ENCODE assay signal across 10 cellular contexts in the genomic region with DNA sequence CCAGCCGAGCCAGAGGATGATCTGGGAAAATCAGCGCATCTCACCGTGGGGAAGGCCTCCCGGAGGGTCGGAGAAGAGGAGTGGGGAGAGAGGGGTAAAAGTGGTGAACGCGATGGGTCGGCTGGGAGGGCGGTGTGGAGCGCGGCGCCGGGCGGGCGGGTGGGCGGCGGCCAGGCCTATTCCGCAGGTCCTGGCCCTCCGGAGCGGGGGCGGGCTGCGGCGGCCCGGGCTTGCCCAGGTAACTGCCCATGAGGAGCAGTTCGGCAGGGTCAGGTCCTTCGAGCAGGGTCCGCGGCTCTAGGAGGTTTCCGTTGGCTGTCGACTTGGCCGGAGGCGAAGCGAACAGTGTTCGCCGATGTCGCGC. TPM values are rescaled to one million over a fixed set of nuclear protein-coding genes. Genes with fewer than 3 reads are reported as not detected.
DNase-seq lines count a peak whose midpoint lies in the region; ATAC-seq and TF ChIP-seq lines count a peak whose summit lies in the region.
"Not testable (repeated sequence)": the region's sequence is repeated elsewhere in the genome, so short reads cannot be mapped to it uniquely, and the experiment has no call there.
"Had no signal": no experiment of that assay in that cellular context is flagged by ENCODE, and none has a peak within 500 bp of the region (broad histone marks: within the 10 kb centered on the region; RNA-seq: fewer than 3 reads in every experiment).

No MANE protein-coding gene starts in this region.

- H3K4me1 Mint-ChIP-seq in activated naive CD4-positive, alpha-beta T cell treated with anti-CD3 and anti-CD28 coated beads, Interleukin-2, amount 50 U/mL, for 24 hours: peaks cover 31% of the 10 kb centered on the region

- in situ Hi-C loops in gastrocnemius medialis (cut with MboI; ENCODE audit: low sequenced_read_pairs in 4 of 4): not testable (repeated sequence)

- H3K4me2 ChIP-seq in OCI-LY7 (ENCODE audit: low read length): peak overlapping the region; percentile 64; the same call in 1 of the 2 replicates

- CTCF ChIA-PET in AG04450 (lab: Charles Lee); OCI-LY7 (lab: Charles Lee; ENCODE audit: unreplicated experiment): not testable (repeated sequence)

- H3K4me3 ChIP-seq in AG04450 (ENCODE audit: low read depth, low read length) (peak overlapping the region; percentile 56), OCI-LY7 (ENCODE audit: low read depth, low read length, poor library complexity, severe bottlenecking) (peak overlapping the region; percentile 70), esophagus (ENCODE audit: low read depth in 1 of 2, low read length in 2 of 2) (peak overlapping the region; percentile 28 to 29), liver (ENCODE audit: low read depth in 1 of 3, low read length in 3 of 3) (peak overlapping the region in 2 of 3 donors; percentile 17 to 36), gastrocnemius medialis (peak overlapping the region; percentile 49 to 82 (median 76))

- peaks cover 11% of the 10 kb centered on the region for H3K36me3 Mint-ChIP-seq in activated naive CD4-positive, alpha-beta T cell treated with anti-CD3 and anti-CD28 coated beads, Interleukin-2, amount 50 U/mL, for 24 hours

- not testable (repeated sequence) for H3K79me2 ChIP-seq in OCI-LY7 (ENCODE audit: insufficient read depth, low read depth, low read length)

- H3K27ac Mint-ChIP-seq in activated naive CD4-positive, alpha-beta T cell treated with anti-CD3 and anti-CD28 coated beads, Interleukin-2, amount 50 U/mL, for 24 hours: peak overlapping the region; percentile 91

- not testable (repeated sequence) for TF ChIP-seq POLR2A in gastrocnemius medialis (IDR thresholded peaks at IDR 0.05)

- H3K27me3 Mint-ChIP-seq in activated naive CD4-positive, alpha-beta T cell treated with anti-CD3 and anti-CD28 coated beads, Interleukin-2, amount 50 U/mL, for 24 hours: not testable (repeated sequence)

- ATAC-seq in GM19397 (IDR thresholded peaks at IDR 0.05; ENCODE audit: unreplicated experiment) (peak; percentile 39), HG02973 (IDR thresholded peaks at IDR 0.05; ENCODE audit: unreplicated experiment) (peak; percentile 35), gastrocnemius medialis (peak; percentile 48 to 52)

- POLR2A ChIA-PET in AG04450 (lab: Yijun Ruan, JAX); OCI-LY7 (lab: Charles Lee): not testable (repeated sequence)

- TF ChIP-seq CTCF in AG04450 (IDR thresholded peaks at IDR 0.05; ENCODE audit: low read depth, low read length); OCI-LY7 (conservative IDR thresholded peaks at IDR 0.05; ENCODE audit: low read length); liver (IDR thresholded peaks at IDR 0.05; ENCODE audit: low read depth, low read length, missing input control); gastrocnemius medialis (IDR thresholded peaks at IDR 0.05 in 4 of 5, conservative IDR thresholded peaks at IDR 0.05 in 1 of 5): not testable (repeated sequence)

- WGBS in esophagus, 2 donors: 0 to 1% methylated on average over 5 to 19 of the region's 37 CpGs
- WGBS in liver: 3% methylated on average over 14 of the region's 37 CpGs

- H3K4me3 Mint-ChIP-seq in activated naive CD4-positive, alpha-beta T cell treated with anti-CD3 and anti-CD28 coated beads, Interleukin-2, amount 50 U/mL, for 24 hours: peak overlapping the region; percentile 91

- H3K9me2 ChIP-seq in OCI-LY7 (ENCODE audit: insufficient read depth, low read length): not testable (repeated sequence)

- not testable (repeated sequence) for TF ChIP-seq RAD21 in liver (IDR thresholded peaks at IDR 0.05)

- H3K36me3 ChIP-seq in OCI-LY7 (ENCODE audit: insufficient read depth, low read length) (peaks cover 41% of the 10 kb centered on the region), liver (ENCODE audit: control insufficient read depth in 4 of 4, insufficient read depth in 3 of 4, low read depth in 1 of 4, low read length in 3 of 4) (peaks cover 7 to 22% (median 16%) of the 10 kb centered on the region in 4 donors), gastrocnemius medialis (peaks cover 0 to 31% of the 10 kb centered on the region in 2 donors)
- H3K36me3 ChIP-seq in esophagus (ENCODE audit: control insufficient read depth in 2 of 2, insufficient read depth in 2 of 2, low read length in 1 of 2): not testable (repeated sequence)

- not testable (repeated sequence) for H3K4me1 ChIP-seq in OCI-LY7 (ENCODE audit: insufficient read depth, low read length, poor library complexity, severe bottlenecking); esophagus (ENCODE audit: control insufficient read depth in 2 of 2, insufficient read depth in 2 of 2, low read length in 1 of 2); liver (ENCODE audit: control insufficient read depth in 4 of 4, insufficient read depth in 4 of 4, low read length in 3 of 4); gastrocnemius medialis

- not testable (repeated sequence) for H4K20me1 ChIP-seq in OCI-LY7 (ENCODE audit: insufficient read depth, low read length)

- intact Hi-C loops in OCI-LY7 (cut with micrococcal nuclease; ENCODE audit: unreplicated experiment); gastrocnemius medialis (cut with DNase I; ENCODE audit: low total_unique reads): not testable (repeated sequence)

- BruUV-seq in OCI-LY7 (replicated peaks; lab: Mats Ljungman, UMichigan): not testable (repeated sequence)

- H3K9me3 ChIP-seq in AG04450 (ENCODE audit: control insufficient read depth, insufficient read depth, low read length); OCI-LY7 (ENCODE audit: low read length); esophagus (ENCODE audit: control insufficient read depth in 2 of 2, insufficient read depth in 1 of 2, low read depth in 1 of 2, low read length in 1 of 2); liver (ENCODE audit: control insufficient read depth in 4 of 4, low read length in 3 of 4); gastrocnemius medialis: not testable (repeated sequence)

- H3K9me3 Mint-ChIP-seq in activated naive CD4-positive, alpha-beta T cell treated with anti-CD3 and anti-CD28 coated beads, Interleukin-2, amount 50 U/mL, for 24 hours: not testable (repeated sequence)

- H3K9ac ChIP-seq in liver (ENCODE audit: low read depth in 1 of 2, low read length in 2 of 2): not testable (repeated sequence)

- not testable (repeated sequence) for H2AFZ ChIP-seq in OCI-LY7 (ENCODE audit: low read length)

- H3K27ac ChIP-seq in AG04450 (ENCODE audit: low read depth, low read length); OCI-LY7 (ENCODE audit: low read depth, low read length, poor library complexity, severe bottlenecking); esophagus (ENCODE audit: low read depth in 2 of 2, low read length in 1 of 2): not testable (repeated sequence)
- H3K27ac ChIP-seq in liver (ENCODE audit: low read depth in 1 of 2, low read length in 2 of 2): peak overlapping the region in 1 of 2 donors; percentile 35
- H3K27ac ChIP-seq in gastrocnemius medialis: peak overlapping the region; percentile 86 to 88 (median 87)

- DNase-seq in AG04450 (ENCODE audit: low read depth, low spot score); OCI-LY7 (ENCODE audit: low spot score); gastrocnemius medialis: not testable (repeated sequence)

- H3K27me3 ChIP-seq in AG04450 (ENCODE audit: control insufficient read depth, insufficient read depth, low read length); esophagus (ENCODE audit: control insufficient read depth in 1 of 2, insufficient read depth in 2 of 2, low read length in 2 of 2); liver (ENCODE audit: control insufficient read depth in 4 of 4, insufficient read depth in 4 of 4, low read length in 3 of 4); gastrocnemius medialis: not testable (repeated sequence)

RNA-seq across cellular contexts. Expression of a gene that starts 44.0 kb away (rescaled TPM):
- polyA plus RNA-seq in AG04450 (2011; rRNA removed): 7.4 and 9.3 TPM in 2 replicates
- 25.0 and 25.1 TPM in 2 replicates for polyA minus RNA-seq in AG04450 (2011; rRNA and poly(A)+ RNA removed)
- total RNA-seq in OCI-LY7 (2014; rRNA removed; shearing (Covaris generic)): 17.0 and 19.9 TPM in 2 replicates
- 97.4 and 101 TPM in 2 replicates for total RNA-seq in OCI-LY7 (2022)
- polyA plus RNA-seq in esophagus: 10 to 100 TPM in 1 of 2 donors, 1 to 10 TPM in 1; 9.9 to 12.5 TPM
- total RNA-seq in liver: 10 to 100 TPM in 1 of 2 donors, 1 to 10 TPM in 1; 6.4 to 15.6 TPM
- polyA plus RNA-seq in liver: 10 to 100 TPM in 1 of 2 donors, 1 to 10 TPM in 1; 8.9 to 10.3 TPM
- 1 to 10 TPM; 6.6 to 7.9 (median 7.4) TPM for total RNA-seq in gastrocnemius medialis

RNA-seq across cellular contexts. Expression of a gene that starts 46.7 kb away (rescaled TPM):
- polyA plus RNA-seq in AG04450 (2011; rRNA removed) (0.12 and 0.15 TPM in 2 replicates), esophagus (1 to 10 TPM; 1.5 to 2.9 TPM), liver (under 1 TPM; 0.64 to 0.77 TPM)
- 0.14 and 0.48 TPM in 2 replicates for polyA minus RNA-seq in AG04450 (2011; rRNA and poly(A)+ RNA removed)
- 10.9 and 16.0 TPM in 2 replicates for total RNA-seq in OCI-LY7 (2014; rRNA removed; shearing (Covaris generic))
- total RNA-seq in OCI-LY7 (2022) (22.3 and 26.2 TPM in 2 replicates), liver (1 to 10 TPM in 1 of 2 donors, under 1 TPM in 1; 0.84 to 1.7 TPM), gastrocnemius medialis (1 to 10 TPM in 1 of 4 donors, under 1 TPM in 3; 0.04 to 1.1 (median 0.33) TPM)

RNA-seq across cellular contexts. Expression of a gene that starts 50.0 kb away (rescaled TPM):
- polyA plus RNA-seq in AG04450 (2011; rRNA removed) (not detected in 2 replicates), esophagus (under 1 TPM in 1 of 2 donors, not detected in 1; 0.02 TPM), liver (1 to 10 TPM in 1 of 2 donors, not detected in 1; 1.2 TPM)
- not detected in 2 replicates for polyA minus RNA-seq in AG04450 (2011; rRNA and poly(A)+ RNA removed)
- total RNA-seq in OCI-LY7 (2014; rRNA removed; shearing (Covaris generic)): 0.28 TPM in 1 of 2 replicates, not detected in the other
- total RNA-seq in OCI-LY7 (2022) (not detected in 2 replicates), liver (not detected), gastrocnemius medialis (not detected)
- total RNA-seq: H4, temporal lobe had no signal

Comparison
In these comparisons a context has a peak if more than half of its experiments do, and no peak if none do; other contexts are left out.
1. RNA of a gene that starts 46.7 kb away (total RNA-seq): 10.9 to 26.2 TPM in OCI-LY7; 0.84 to 1.7 TPM in liver and 0.04 to 1.1 TPM in gastrocnemius medialis; every median in the first group is over 4 times any median in the second.
2. Peak in every context shown above with its lines, with median percentiles within 50 percentile points of each other: H3K4me3 ChIP-seq and ATAC-seq.